In the genomic region with DNA sequence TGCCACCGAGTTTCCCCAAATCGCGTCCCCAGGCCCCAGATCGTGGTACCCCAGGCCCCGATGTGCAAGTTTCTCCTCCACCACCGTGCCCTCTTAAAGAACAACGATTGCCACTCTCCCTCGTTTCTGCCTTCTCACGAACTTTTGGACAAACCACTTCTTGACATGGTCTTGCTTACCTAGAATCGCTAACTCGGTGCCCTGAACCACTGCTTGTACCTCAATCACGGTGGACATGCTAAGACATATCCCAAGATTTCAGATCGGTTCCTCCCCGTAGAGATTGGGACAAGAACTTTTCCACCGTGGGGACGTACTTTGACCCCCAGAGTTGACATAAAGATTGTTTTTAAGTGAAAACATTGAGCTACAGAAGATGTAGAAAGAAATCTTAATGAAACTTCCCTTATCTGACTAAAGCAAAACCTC, we compare ENCODE assay signal across 1 cellular context.
TF ChIP-seq lines count a peak whose summit lies in the region.

No MANE protein-coding gene starts in this region.

TF ChIP-seq in K562, 482 proteins besides CTCF, POLR2A, EP300 and RAD21 (continued from another document):
- peak; percentile 81; the same call in 1 of the 2 replicates for TF ChIP-seq HDGF (IDR thresholded peaks at IDR 0.05)
- TF ChIP-seq, protein P1, sequence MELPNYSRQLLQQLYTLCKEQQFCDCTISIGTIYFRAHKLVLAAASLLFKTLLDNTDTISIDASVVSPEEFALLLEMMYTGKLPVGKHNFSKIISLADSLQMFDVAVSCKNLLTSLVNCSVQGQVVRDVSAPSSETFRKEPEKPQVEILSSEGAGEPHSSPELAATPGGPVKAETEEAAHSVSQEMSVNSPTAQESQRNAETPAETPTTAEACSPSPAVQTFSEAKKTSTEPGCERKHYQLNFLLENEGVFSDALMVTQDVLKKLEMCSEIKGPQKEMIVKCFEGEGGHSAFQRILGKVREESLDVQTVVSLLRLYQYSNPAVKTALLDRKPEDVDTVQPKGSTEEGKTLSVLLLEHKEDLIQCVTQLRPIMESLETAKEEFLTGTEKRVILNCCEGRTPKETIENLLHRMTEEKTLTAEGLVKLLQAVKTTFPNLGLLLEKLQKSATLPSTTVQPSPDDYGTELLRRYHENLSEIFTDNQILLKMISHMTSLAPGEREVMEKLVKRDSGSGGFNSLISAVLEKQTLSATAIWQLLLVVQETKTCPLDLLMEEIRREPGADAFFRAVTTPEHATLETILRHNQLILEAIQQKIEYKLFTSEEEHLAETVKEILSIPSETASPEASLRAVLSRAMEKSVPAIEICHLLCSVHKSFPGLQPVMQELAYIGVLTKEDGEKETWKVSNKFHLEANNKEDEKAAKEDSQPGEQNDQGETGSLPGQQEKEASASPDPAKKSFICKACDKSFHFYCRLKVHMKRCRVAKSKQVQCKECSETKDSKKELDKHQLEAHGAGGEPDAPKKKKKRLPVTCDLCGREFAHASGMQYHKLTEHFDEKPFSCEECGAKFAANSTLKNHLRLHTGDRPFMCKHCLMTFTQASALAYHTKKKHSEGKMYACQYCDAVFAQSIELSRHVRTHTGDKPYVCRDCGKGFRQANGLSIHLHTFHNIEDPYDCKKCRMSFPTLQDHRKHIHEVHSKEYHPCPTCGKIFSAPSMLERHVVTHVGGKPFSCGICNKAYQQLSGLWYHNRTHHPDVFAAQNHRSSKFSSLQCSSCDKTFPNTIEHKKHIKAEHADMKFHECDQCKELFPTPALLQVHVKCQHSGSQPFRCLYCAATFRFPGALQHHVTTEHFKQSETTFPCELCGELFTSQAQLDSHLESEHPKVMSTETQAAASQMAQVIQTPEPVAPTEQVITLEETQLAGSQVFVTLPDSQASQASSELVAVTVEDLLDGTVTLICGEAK (IDR thresholded peaks at IDR 0.05), result peak; percentile 21; the same call in 1 of the 2 replicates
- TF ChIP-seq, protein P1 (CRISPR knock-in tag; IDR thresholded peaks at IDR 0.05), result no peak
- TF ChIP-seq RUNX1 (IDR thresholded peaks at IDR 0.05; ENCODE audit: low read depth), result 0 out of 2 replicates have a peak, but pooled peaks have one; percentile 12
- TF ChIP-seq PTRF (tag; IDR thresholded peaks at IDR 0.05), result 0 out of 2 replicates have a peak, but pooled peaks have one; percentile 17
- TF ChIP-seq FOXK1 (CRISPR knock-in tag; IDR thresholded peaks at IDR 0.05; ENCODE audit: borderline replicate concordance), result 0 out of 2 replicates have a peak, but pooled peaks have one; percentile 50
- TF ChIP-seq TEAD2 (tag; IDR thresholded peaks at IDR 0.05), result 0 out of 2 replicates have a peak, but pooled peaks have one; percentile 44
- peak; percentile 80 for TF ChIP-seq ZNF668 (CRISPR knock-in tag; IDR thresholded peaks at IDR 0.05)
- no peak for TF ChIP-seq OTX1 (CRISPR knock-in tag; IDR thresholded peaks at IDR 0.05)
- TF ChIP-seq PHF8 (IDR thresholded peaks at IDR 0.05; ENCODE audit: borderline replicate concordance, low read length), result no peak
- TF ChIP-seq DACH1 (IDR thresholded peaks at IDR 0.05; ENCODE audit: partially characterized antibody), result no peak
- TF ChIP-seq, protein P2, sequence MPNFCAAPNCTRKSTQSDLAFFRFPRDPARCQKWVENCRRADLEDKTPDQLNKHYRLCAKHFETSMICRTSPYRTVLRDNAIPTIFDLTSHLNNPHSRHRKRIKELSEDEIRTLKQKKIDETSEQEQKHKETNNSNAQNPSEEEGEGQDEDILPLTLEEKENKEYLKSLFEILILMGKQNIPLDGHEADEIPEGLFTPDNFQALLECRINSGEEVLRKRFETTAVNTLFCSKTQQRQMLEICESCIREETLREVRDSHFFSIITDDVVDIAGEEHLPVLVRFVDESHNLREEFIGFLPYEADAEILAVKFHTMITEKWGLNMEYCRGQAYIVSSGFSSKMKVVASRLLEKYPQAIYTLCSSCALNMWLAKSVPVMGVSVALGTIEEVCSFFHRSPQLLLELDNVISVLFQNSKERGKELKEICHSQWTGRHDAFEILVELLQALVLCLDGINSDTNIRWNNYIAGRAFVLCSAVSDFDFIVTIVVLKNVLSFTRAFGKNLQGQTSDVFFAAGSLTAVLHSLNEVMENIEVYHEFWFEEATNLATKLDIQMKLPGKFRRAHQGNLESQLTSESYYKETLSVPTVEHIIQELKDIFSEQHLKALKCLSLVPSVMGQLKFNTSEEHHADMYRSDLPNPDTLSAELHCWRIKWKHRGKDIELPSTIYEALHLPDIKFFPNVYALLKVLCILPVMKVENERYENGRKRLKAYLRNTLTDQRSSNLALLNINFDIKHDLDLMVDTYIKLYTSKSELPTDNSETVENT (CRISPR knock-in tag; IDR thresholded peaks at IDR 0.05), result no peak
- TF ChIP-seq, protein P3, sequence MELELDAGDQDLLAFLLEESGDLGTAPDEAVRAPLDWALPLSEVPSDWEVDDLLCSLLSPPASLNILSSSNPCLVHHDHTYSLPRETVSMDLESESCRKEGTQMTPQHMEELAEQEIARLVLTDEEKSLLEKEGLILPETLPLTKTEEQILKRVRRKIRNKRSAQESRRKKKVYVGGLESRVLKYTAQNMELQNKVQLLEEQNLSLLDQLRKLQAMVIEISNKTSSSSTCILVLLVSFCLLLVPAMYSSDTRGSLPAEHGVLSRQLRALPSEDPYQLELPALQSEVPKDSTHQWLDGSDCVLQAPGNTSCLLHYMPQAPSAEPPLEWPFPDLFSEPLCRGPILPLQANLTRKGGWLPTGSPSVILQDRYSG (tag; conservative IDR thresholded peaks at IDR 0.05; ENCODE audit: low read depth), result 0 out of 2 replicates have a peak, but pooled peaks have one; percentile 72
- no peak for TF ChIP-seq LEF1 (IDR thresholded peaks at IDR 0.05)
- TF ChIP-seq TBP (optimal IDR thresholded peaks at IDR 0.05; ENCODE audit: low read depth, low read length), result no peak
- TF ChIP-seq, protein P4, sequence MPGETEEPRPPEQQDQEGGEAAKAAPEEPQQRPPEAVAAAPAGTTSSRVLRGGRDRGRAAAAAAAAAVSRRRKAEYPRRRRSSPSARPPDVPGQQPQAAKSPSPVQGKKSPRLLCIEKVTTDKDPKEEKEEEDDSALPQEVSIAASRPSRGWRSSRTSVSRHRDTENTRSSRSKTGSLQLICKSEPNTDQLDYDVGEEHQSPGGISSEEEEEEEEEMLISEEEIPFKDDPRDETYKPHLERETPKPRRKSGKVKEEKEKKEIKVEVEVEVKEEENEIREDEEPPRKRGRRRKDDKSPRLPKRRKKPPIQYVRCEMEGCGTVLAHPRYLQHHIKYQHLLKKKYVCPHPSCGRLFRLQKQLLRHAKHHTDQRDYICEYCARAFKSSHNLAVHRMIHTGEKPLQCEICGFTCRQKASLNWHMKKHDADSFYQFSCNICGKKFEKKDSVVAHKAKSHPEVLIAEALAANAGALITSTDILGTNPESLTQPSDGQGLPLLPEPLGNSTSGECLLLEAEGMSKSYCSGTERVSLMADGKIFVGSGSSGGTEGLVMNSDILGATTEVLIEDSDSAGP (CRISPR knock-in tag; IDR thresholded peaks at IDR 0.05), result peak; percentile 43; the same call in 1 of the 2 replicates
- TF ChIP-seq, protein P5, sequence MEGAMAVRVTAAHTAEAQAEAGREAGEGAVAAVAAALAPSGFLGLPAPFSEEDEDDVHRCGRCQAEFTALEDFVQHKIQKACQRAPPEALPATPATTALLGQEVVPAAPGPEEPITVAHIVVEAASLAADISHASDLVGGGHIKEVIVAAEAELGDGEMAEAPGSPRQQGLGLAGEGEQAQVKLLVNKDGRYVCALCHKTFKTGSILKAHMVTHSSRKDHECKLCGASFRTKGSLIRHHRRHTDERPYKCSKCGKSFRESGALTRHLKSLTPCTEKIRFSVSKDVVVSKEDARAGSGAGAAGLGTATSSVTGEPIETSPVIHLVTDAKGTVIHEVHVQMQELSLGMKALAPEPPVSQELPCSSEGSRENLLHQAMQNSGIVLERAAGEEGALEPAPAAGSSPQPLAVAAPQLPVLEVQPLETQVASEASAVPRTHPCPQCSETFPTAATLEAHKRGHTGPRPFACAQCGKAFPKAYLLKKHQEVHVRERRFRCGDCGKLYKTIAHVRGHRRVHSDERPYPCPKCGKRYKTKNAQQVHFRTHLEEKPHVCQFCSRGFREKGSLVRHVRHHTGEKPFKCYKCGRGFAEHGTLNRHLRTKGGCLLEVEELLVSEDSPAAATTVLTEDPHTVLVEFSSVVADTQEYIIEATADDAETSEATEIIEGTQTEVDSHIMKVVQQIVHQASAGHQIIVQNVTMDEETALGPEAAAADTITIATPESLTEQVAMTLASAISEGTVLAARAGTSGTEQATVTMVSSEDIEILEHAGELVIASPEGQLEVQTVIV (CRISPR knock-in tag; IDR thresholded peaks at IDR 0.05; ENCODE audit: borderline replicate concordance), result no peak
- TF ChIP-seq ZNF431 (CRISPR knock-in tag; IDR thresholded peaks at IDR 0.05), result no peak
- 0 out of 2 replicates have a peak, but pooled peaks have one; percentile 47 for TF ChIP-seq GATAD2A (IDR thresholded peaks at IDR 0.05)
- peak; percentile 39 for TF ChIP-seq RBM39 (optimal IDR thresholded peaks at IDR 0.05; ENCODE audit: low read depth, low read length)
- no peak; the same call in 1 of the 2 replicates for TF ChIP-seq ZNF175 (CRISPR knock-in tag; IDR thresholded peaks at IDR 0.05; ENCODE audit: low read depth)
- TF ChIP-seq PYGO2 (tag; IDR thresholded peaks at IDR 0.05), result peak; percentile 50; the same call in 1 of the 2 replicates
- TF ChIP-seq, protein P6, sequence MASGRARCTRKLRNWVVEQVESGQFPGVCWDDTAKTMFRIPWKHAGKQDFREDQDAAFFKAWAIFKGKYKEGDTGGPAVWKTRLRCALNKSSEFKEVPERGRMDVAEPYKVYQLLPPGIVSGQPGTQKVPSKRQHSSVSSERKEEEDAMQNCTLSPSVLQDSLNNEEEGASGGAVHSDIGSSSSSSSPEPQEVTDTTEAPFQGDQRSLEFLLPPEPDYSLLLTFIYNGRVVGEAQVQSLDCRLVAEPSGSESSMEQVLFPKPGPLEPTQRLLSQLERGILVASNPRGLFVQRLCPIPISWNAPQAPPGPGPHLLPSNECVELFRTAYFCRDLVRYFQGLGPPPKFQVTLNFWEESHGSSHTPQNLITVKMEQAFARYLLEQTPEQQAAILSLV (tag; IDR thresholded peaks at IDR 0.05), result peak; percentile 37; the same call in 1 of the 2 replicates
- TF ChIP-seq, protein P7, sequence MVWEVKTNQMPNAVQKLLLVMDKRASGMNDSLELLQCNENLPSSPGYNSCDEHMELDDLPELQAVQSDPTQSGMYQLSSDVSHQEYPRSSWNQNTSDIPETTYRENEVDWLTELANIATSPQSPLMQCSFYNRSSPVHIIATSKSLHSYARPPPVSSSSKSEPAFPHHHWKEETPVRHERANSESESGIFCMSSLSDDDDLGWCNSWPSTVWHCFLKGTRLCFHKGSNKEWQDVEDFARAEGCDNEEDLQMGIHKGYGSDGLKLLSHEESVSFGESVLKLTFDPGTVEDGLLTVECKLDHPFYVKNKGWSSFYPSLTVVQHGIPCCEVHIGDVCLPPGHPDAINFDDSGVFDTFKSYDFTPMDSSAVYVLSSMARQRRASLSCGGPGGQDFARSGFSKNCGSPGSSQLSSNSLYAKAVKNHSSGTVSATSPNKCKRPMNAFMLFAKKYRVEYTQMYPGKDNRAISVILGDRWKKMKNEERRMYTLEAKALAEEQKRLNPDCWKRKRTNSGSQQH (CRISPR knock-in tag; IDR thresholded peaks at IDR 0.05), result no peak
- TF ChIP-seq, protein P8, sequence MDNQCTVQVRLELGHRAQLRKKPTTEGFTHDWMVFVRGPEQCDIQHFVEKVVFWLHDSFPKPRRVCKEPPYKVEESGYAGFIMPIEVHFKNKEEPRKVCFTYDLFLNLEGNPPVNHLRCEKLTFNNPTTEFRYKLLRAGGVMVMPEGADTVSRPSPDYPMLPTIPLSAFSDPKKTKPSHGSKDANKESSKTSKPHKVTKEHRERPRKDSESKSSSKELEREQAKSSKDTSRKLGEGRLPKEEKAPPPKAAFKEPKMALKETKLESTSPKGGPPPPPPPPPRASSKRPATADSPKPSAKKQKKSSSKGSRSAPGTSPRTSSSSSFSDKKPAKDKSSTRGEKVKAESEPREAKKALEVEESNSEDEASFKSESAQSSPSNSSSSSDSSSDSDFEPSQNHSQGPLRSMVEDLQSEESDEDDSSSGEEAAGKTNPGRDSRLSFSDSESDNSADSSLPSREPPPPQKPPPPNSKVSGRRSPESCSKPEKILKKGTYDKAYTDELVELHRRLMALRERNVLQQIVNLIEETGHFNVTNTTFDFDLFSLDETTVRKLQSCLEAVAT (IDR thresholded peaks at IDR 0.05), result peak in 1 of 2 experiments; percentile 75; a peak in 2 of 4 replicates
- no peak for TF ChIP-seq ZNF12 (CRISPR knock-in tag; IDR thresholded peaks at IDR 0.05)
TF ChIP-seq in K562: peak in this region for 28.
